ENCODE assay signal across 10 cellular contexts in the genomic region with DNA sequence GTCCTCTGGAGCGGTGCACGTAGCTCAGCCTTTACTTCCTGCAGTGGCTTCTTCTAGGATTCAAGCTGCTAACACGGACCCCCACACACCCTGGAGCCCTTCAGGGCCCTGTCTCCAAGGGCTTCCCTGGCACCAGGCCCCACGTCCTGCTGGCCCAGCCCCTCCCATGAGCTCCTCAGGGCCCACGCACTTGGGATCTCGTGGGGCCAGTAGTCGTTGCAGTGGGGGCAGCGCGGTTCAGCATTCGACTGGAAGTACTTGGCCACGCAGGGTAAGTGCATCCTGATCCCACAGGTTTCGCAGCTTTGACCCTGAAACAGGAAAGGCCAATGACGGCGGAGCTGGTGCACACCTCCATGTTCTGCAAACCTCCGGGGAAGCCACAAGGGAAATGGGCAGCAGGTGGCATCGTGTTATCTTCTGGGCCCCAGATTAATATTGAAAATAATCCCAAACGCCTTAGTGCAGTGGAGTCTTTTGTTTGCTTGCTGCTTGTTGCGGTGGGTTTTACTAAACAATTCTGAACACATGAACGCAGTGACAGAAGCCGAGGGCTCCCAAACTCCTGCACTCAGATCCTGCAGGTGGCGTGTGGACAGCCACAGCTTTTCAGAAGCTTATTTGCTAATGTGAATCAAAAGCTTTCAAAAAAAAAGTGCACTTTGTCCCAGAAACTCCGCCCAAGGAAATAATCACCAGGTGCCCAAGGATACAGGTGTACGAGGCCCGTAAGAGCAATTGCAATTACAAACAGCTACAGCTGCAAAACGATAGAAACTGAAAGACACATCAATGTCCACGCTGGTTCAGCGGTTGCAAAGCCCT. TPM values are rescaled to one million over a fixed set of nuclear protein-coding genes. Genes with fewer than 3 reads are reported as not detected.
DNase-seq lines count a peak whose midpoint lies in the region; ATAC-seq and TF ChIP-seq lines count a peak whose summit lies in the region.
"Had no signal": no experiment of that assay in that cellular context is flagged by ENCODE, and none has a peak within 500 bp of the region (broad histone marks: within the 10 kb centered on the region; RNA-seq: fewer than 3 reads in every experiment).

No MANE protein-coding gene starts in this region.

- no peak for TF ChIP-seq CTCF in RWPE2 (IDR thresholded peaks at IDR 0.05; ENCODE audit: poor library complexity, severe bottlenecking)
- no peak for TF ChIP-seq CTCF in liver (IDR thresholded peaks at IDR 0.05; ENCODE audit: low read depth, low read length, missing input control)

- TF ChIP-seq RAD21 in liver (IDR thresholded peaks at IDR 0.05), result peak; percentile 41 to 52

- no peak overlapping the region for H3K4me3 Mint-ChIP-seq in CD4-positive, CD25-positive, alpha-beta regulatory T cell

- H3K36me3 ChIP-seq in CD4-positive, CD25-positive, alpha-beta regulatory T cell (ENCODE audit: control insufficient read depth, insufficient read depth, low read length), result peaks cover 11% of the 10 kb centered on the region
- H3K36me3 ChIP-seq in RWPE2 (ENCODE audit: low read depth) (peaks cover 7% of the 10 kb centered on the region; the same call in 1 of the 2 replicates), liver (ENCODE audit: control insufficient read depth in 4 of 4, insufficient read depth in 3 of 4, low read depth in 1 of 4, low read length in 3 of 4) (peaks cover 0 to 4% (median 1%) of the 10 kb centered on the region in 4 donors)

- H3K9ac ChIP-seq in liver (ENCODE audit: low read depth in 1 of 2, low read length in 2 of 2), result no peak overlapping the region

- H3K36me3 Mint-ChIP-seq in CD4-positive, CD25-positive, alpha-beta regulatory T cell, result peaks cover 12% of the 10 kb centered on the region

- no peaks in the 10 kb centered on the region for H3K27me3 ChIP-seq in CD4-positive, CD25-positive, alpha-beta regulatory T cell (ENCODE audit: control insufficient read depth, insufficient read depth, low read length)
- H3K27me3 ChIP-seq in RWPE2 (ENCODE audit: insufficient read depth, poor library complexity, severe bottlenecking) (no peaks in the 10 kb centered on the region), liver (ENCODE audit: control insufficient read depth in 4 of 4, insufficient read depth in 4 of 4, low read length in 3 of 4) (no peaks in the 10 kb centered on the region)

- peaks cover 0 to 1% (median 0%) of the 10 kb centered on the region in 7 donors for H3K9me3 Mint-ChIP-seq in CD4-positive, CD25-positive, alpha-beta regulatory T cell

- peaks cover 11% of the 10 kb centered on the region for H3K4me1 ChIP-seq in CD4-positive, CD25-positive, alpha-beta regulatory T cell (ENCODE audit: control insufficient read depth, insufficient read depth, low read length, poor library complexity, severe bottlenecking)
- H3K4me1 ChIP-seq in RWPE2 (ENCODE audit: insufficient read depth, poor library complexity, severe bottlenecking) (peaks cover 7% of the 10 kb centered on the region), liver (ENCODE audit: control insufficient read depth in 4 of 4, insufficient read depth in 4 of 4, low read length in 3 of 4) (peaks cover 2 to 48% (median 30%) of the 10 kb centered on the region in 4 donors)

- H3K9me3 ChIP-seq in CD4-positive, CD25-positive, alpha-beta regulatory T cell (ENCODE audit: control insufficient read depth in 2 of 2, low read length in 2 of 2), result no peaks in the 10 kb centered on the region
- H3K9me3 ChIP-seq in RWPE2 (ENCODE audit: severe bottlenecking) (no peaks in the 10 kb centered on the region), liver (ENCODE audit: control insufficient read depth in 4 of 4, low read length in 3 of 4) (no peaks in the 10 kb centered on the region)

- 70% methylated on average over 27 of the region's 27 CpGs for WGBS in liver

- H3K27ac ChIP-seq in CD4-positive, CD25-positive, alpha-beta regulatory T cell (ENCODE audit: insufficient read depth, low read length, poor library complexity, severe bottlenecking), result no peak overlapping the region
- H3K27ac ChIP-seq in RWPE2 (ENCODE audit: poor library complexity, severe bottlenecking), result no peak overlapping the region
- H3K27ac ChIP-seq in liver (ENCODE audit: low read depth in 1 of 2, low read length in 2 of 2), result peak overlapping the region in 1 of 2 donors; percentile 39
- H3K27ac ChIP-seq: SK-N-MC had no signal

- no peak for DNase-seq in CD4-positive, CD25-positive, alpha-beta regulatory T cell
- peak; percentile 80 for DNase-seq in HT-29 (ENCODE audit: low spot score)
- DNase-seq in RWPE2 (ENCODE audit: low spot score), result peak; percentile 42
- no peak for DNase-seq in dedifferentiated amniotic fluid mesenchymal stem cell (ENCODE audit: extremely low spot score)
- no peak for DNase-seq in central memory CD4-positive, alpha-beta T cell
- no peak for DNase-seq in HPDE6-E6E7 (ENCODE audit: extremely low spot score)

- H3K4me1 Mint-ChIP-seq in CD4-positive, CD25-positive, alpha-beta regulatory T cell, result peaks cover 2 to 39% (median 9%) of the 10 kb centered on the region in 4 donors

- peak overlapping the region; percentile 40 to 83 (median 74) for H3K27ac Mint-ChIP-seq in CD4-positive, CD25-positive, alpha-beta regulatory T cell

- H3K4me3 ChIP-seq in CD4-positive, CD25-positive, alpha-beta regulatory T cell (ENCODE audit: low read depth, low read length), result no peak overlapping the region
- no peak overlapping the region for H3K4me3 ChIP-seq in RWPE2 (ENCODE audit: severe bottlenecking)
- no peak overlapping the region for H3K4me3 ChIP-seq in liver (ENCODE audit: low read depth in 1 of 3, low read length in 3 of 3)
- H3K4me3 ChIP-seq: lung, SK-N-MC had no signal

- H3K27me3 Mint-ChIP-seq in CD4-positive, CD25-positive, alpha-beta regulatory T cell, result no peaks in the 10 kb centered on the region

- ATAC-seq in CD4-positive, CD25-positive, alpha-beta regulatory T cell (ENCODE audit: low read depth in 2 of 2), result peak in 1 of 2 donors; percentile 27
- ATAC-seq in RWPE2 (ENCODE audit: low read depth), result no peak
- no peak for ATAC-seq in GM18502 (IDR thresholded peaks at IDR 0.05; ENCODE audit: poor library complexity, unreplicated experiment)

TF ChIP-seq in liver, 16 proteins besides CTCF, POLR2A, EP300 and RAD21:
- TF ChIP-seq, protein P1, sequence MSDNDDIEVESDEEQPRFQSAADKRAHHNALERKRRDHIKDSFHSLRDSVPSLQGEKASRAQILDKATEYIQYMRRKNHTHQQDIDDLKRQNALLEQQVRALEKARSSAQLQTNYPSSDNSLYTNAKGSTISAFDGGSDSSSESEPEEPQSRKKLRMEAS (IDR thresholded peaks at IDR 0.05), result no peak
- TF ChIP-seq NR2F2 (IDR thresholded peaks at IDR 0.05), result no peak
- TF ChIP-seq HNF4A (conservative IDR thresholded peaks at IDR 0.05), result peak in 1 of 2 donors; percentile 10
- no peak for TF ChIP-seq JUND (IDR thresholded peaks at IDR 0.05)
- TF ChIP-seq, protein P2, sequence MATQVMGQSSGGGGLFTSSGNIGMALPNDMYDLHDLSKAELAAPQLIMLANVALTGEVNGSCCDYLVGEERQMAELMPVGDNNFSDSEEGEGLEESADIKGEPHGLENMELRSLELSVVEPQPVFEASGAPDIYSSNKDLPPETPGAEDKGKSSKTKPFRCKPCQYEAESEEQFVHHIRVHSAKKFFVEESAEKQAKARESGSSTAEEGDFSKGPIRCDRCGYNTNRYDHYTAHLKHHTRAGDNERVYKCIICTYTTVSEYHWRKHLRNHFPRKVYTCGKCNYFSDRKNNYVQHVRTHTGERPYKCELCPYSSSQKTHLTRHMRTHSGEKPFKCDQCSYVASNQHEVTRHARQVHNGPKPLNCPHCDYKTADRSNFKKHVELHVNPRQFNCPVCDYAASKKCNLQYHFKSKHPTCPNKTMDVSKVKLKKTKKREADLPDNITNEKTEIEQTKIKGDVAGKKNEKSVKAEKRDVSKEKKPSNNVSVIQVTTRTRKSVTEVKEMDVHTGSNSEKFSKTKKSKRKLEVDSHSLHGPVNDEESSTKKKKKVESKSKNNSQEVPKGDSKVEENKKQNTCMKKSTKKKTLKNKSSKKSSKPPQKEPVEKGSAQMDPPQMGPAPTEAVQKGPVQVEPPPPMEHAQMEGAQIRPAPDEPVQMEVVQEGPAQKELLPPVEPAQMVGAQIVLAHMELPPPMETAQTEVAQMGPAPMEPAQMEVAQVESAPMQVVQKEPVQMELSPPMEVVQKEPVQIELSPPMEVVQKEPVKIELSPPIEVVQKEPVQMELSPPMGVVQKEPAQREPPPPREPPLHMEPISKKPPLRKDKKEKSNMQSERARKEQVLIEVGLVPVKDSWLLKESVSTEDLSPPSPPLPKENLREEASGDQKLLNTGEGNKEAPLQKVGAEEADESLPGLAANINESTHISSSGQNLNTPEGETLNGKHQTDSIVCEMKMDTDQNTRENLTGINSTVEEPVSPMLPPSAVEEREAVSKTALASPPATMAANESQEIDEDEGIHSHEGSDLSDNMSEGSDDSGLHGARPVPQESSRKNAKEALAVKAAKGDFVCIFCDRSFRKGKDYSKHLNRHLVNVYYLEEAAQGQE (IDR thresholded peaks at IDR 0.05), result no peak
- TF ChIP-seq SP1 (IDR thresholded peaks at IDR 0.05), result no peak
- TF ChIP-seq HNF4G (IDR thresholded peaks at IDR 0.05), result peak; percentile 32
TF ChIP-seq in liver: peak in this region for 2.

RNA-seq across cellular contexts. Expression of a gene that starts 22.4 kb away (rescaled TPM):
- total RNA-seq in CD4-positive, CD25-positive, alpha-beta regulatory T cell, result 14.7 TPM
- polyA plus RNA-seq in CD4-positive, CD25-positive, alpha-beta regulatory T cell, result 1 to 10 TPM; 2.8 to 8.8 (median 4.3) TPM
- total RNA-seq in HT-29 (2014; rRNA removed; shearing (Covaris generic)), result 3.9 and 6.0 TPM in 2 replicates
- total RNA-seq in liver, result 100 to 1,000 TPM in 1 of 2 donors, 1 to 10 TPM in 1; 4.6 to 198 TPM
- polyA plus RNA-seq in liver, result 10 to 100 TPM; 96.7 to 98.7 TPM

RNA-seq across cellular contexts. Expression of a gene that starts 42.8 kb away (rescaled TPM):
- 40.0 TPM for total RNA-seq in CD4-positive, CD25-positive, alpha-beta regulatory T cell
- polyA plus RNA-seq in CD4-positive, CD25-positive, alpha-beta regulatory T cell, result 100 to 1,000 TPM; 128 to 156 (median 138) TPM
- 49.9 and 52.3 TPM in 2 replicates for total RNA-seq in HT-29 (2014; rRNA removed; shearing (Covaris generic))
- total RNA-seq in liver, result 10 to 100 TPM; 16.5 to 16.6 TPM
- polyA plus RNA-seq in liver, result 10 to 100 TPM; 26.9 to 39.0 TPM

Comparison
In these comparisons a context has a peak if more than half of its experiments do, and no peak if none do; other contexts are left out.
1. DNase-seq: peak in HT-29 (single experiment) and RWPE2 (single experiment); none in CD4-positive, CD25-positive, alpha-beta regulatory T cell (0 of 3), dedifferentiated amniotic fluid mesenchymal stem cell (single experiment), central memory CD4-positive, alpha-beta T cell (single experiment) and HPDE6-E6E7 (single experiment).